Comparison of ENCODE assay signal across 8 cellular contexts in the genomic region with DNA sequence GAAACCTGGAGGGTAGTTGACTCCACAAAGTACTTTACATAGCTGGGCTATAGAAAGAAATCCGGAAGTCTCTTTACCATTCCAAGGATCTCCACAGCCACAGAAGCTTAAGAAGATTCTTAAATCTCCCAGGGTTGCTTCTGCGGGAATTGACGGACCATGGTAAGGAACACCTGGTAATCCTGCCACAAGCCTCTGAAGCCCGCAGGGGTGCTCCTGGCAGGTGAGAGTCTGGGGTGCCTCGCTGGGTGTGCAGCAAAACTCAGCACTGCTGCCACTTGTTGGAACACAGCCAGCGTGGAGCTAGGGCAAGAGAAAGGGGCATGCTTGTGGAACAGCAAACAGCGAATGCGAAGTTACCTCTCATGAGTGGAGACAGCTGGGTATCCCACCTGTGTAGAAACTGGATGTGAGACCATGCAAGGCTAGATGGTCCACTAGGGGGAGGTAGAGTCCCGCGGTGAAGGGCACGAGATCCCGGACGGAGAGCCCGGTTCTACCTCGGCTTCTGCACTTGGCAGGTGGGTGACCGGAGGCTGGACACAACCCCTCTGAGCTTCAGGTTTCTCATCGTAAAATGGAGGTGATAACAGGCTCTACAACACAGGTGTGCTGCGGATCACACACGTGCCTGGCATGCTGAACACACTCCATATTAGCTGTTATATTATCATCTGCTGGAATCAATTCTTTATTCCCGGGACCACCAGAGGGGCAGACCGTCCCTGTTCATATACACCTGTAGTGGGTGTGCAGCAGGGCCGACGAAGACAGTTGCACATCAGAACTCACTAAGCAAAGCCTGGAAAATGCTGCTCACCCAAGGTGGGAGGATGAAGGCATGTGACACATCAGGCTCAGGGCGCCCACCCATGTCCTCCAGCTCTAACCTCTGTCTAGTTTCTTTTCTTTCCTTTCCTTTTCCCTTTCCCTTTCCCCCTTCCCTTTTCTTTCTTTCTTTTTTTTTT. TPM values are rescaled to one million over a fixed set of nuclear protein-coding genes. Genes with fewer than 3 reads are reported as not detected.
DNase-seq lines count a peak whose midpoint lies in the region; ATAC-seq and TF ChIP-seq lines count a peak whose summit lies in the region.

No MANE protein-coding gene starts in this region.

- no peak overlapping the region for H3K9ac ChIP-seq in adipocyte (ENCODE audit: low read length)

- intact Hi-C loops in sigmoid colon (cut with DNase I): loop anchor here (1.0 to 2.0 kb wide), 2 partner anchors 88 to 261 kb away; no protein-coding TSS in a partner anchor

- TF ChIP-seq POLR2A in sigmoid colon (IDR thresholded peaks at IDR 0.05): no peak

- CTCF ChIA-PET in T-cell (lab: Charles Lee): interaction anchor here (0.5 to 10.4 kb wide), 51 partner anchors 8 to 724 kb away, joined by 3 to 246 read pairs (median 5); a partner anchor contains a TSS

- H3K27ac ChIP-seq in right atrium auricular region: no peak overlapping the region
- H3K27ac ChIP-seq in sigmoid colon: no peak overlapping the region

- peak overlapping the region; percentile 49 to 52 for H3K27ac Mint-ChIP-seq in T-cell

- H3K36me3 ChIP-seq in GM06990 (ENCODE audit: control insufficient read depth, insufficient read depth, low read length) (no peaks in the 10 kb centered on the region), adipocyte (ENCODE audit: control insufficient read depth, insufficient read depth, low read length, severe bottlenecking) (no peaks in the 10 kb centered on the region), right atrium auricular region (no peaks in the 10 kb centered on the region), sigmoid colon (no peaks in the 10 kb centered on the region)

- no peaks in the 10 kb centered on the region; the same call in 1 of the 2 replicates for H3K27me3 ChIP-seq in GM06990 (replicated peaks; ENCODE audit: control insufficient read depth, insufficient read depth, low read length)
- peaks cover 15% of the 10 kb centered on the region for H3K27me3 ChIP-seq in adipocyte (replicated peaks; ENCODE audit: control insufficient read depth, insufficient read depth, low read length)
- H3K27me3 ChIP-seq in right atrium auricular region: no peaks in the 10 kb centered on the region
- peaks cover 0 to 10% (median 0%) of the 10 kb centered on the region in 3 donors for H3K27me3 ChIP-seq in sigmoid colon

- WGBS in sigmoid colon, 2 donors: 17 to 27% methylated on average over 24 of the region's 24 CpGs

- ATAC-seq in T-cell (replicated peaks in 1 of 4) (peak; percentile 85 to 91 (median 89)), GM19328 (IDR thresholded peaks at IDR 0.05; ENCODE audit: unreplicated experiment) (no peak)

- peaks cover 0 to 3% (median 0%) of the 10 kb centered on the region in 3 donors for H3K9me3 Mint-ChIP-seq in T-cell

- POLR2A ChIA-PET in T-cell (lab: Charles Lee): interaction anchor here (0.6 to 1.5 kb wide), 9 partner anchors 58 to 891 kb away, joined by 3 to 6 read pairs (median 3); no protein-coding TSS in a partner anchor

- peaks cover 0 to 4% of the 10 kb centered on the region in 2 donors for H3K27me3 Mint-ChIP-seq in T-cell

- peaks cover 2% of the 10 kb centered on the region for H3K36me3 Mint-ChIP-seq in T-cell

- H3K9me3 ChIP-seq in adipocyte (ENCODE audit: control insufficient read depth, low read length) (no peaks in the 10 kb centered on the region), right atrium auricular region (no peaks in the 10 kb centered on the region), sigmoid colon (no peaks in the 10 kb centered on the region)

- no peak for TF ChIP-seq EP300 in sigmoid colon (IDR thresholded peaks at IDR 0.05)

- no peak overlapping the region for H3K4me3 ChIP-seq in GM06990 (replicated peaks; ENCODE audit: low read depth, low read length)
- H3K4me3 ChIP-seq in adipocyte (ENCODE audit: low read length): no peak overlapping the region
- no peak overlapping the region for H3K4me3 ChIP-seq in right atrium auricular region
- H3K4me3 ChIP-seq in sigmoid colon: peak overlapping the region in 1 of 4 donors; percentile 11

- peak overlapping the region; percentile 48 to 54 (median 52) for H3K4me3 Mint-ChIP-seq in T-cell

- H3K4me1 ChIP-seq in adipocyte (ENCODE audit: control insufficient read depth, insufficient read depth, low read length): peaks cover 11% of the 10 kb centered on the region
- H3K4me1 ChIP-seq in right atrium auricular region: no peaks in the 10 kb centered on the region
- H3K4me1 ChIP-seq in sigmoid colon: no peaks in the 10 kb centered on the region

- TF ChIP-seq CTCF in GM06990 (IDR thresholded peaks at IDR 0.05; ENCODE audit: insufficient read depth, low read length, poor library complexity, severe bottlenecking): peak; percentile 93
- peak; percentile 82 to 93 for TF ChIP-seq CTCF in right atrium auricular region (IDR thresholded peaks at IDR 0.05)
- TF ChIP-seq CTCF in sigmoid colon (IDR thresholded peaks at IDR 0.05): peak; percentile 76 to 88 (median 82)

- DNase-seq in GM06990 (ENCODE audit: extremely low read depth, insufficient read length) (peak; percentile 75), HCEC 1CT (peak; percentile 11), NAMALWA (ENCODE audit: low spot score) (peak; percentile 95), T-cell (peak; percentile 33 to 79 (median 72)), adipocyte (ENCODE audit: low read depth) (peak; percentile 84), right atrium auricular region (ENCODE audit: low spot score) (peak; percentile 66), sigmoid colon (peak; percentile 81)

- H3K4me1 Mint-ChIP-seq in T-cell: peaks cover 37 to 45% (median 43%) of the 10 kb centered on the region in 3 donors

RNA-seq across cellular contexts. Expression of a gene that starts 24.1 kb away (rescaled TPM):
- total RNA-seq in T-cell (10 to 100 TPM; 83.3 to 99.3 (median 84.9) TPM), right atrium auricular region (10 to 100 TPM; 47.5 to 50.7 TPM), sigmoid colon (10 to 100 TPM; 47.4 to 54.6 (median 49.2) TPM)
- 10 to 100 TPM; 31.8 to 73.9 (median 43.0) TPM for polyA plus RNA-seq in sigmoid colon

Comparison
In these comparisons a context has a peak if more than half of its experiments do, and no peak if none do; other contexts are left out.
1. DNase-seq: peak in every context shown above with its lines; median percentile 95 in NAMALWA; 84 in adipocyte; 81 in sigmoid colon; 75 in GM06990; 72 in T-cell; 66 in right atrium auricular region; 11 in HCEC 1CT.